In genomic region chr10:119207713-119208552, GRCh38 we compare ENCODE assay signal across 1 cellular context.
TF ChIP-seq lines count a peak whose summit lies in the region.

No MANE protein-coding gene starts in this region.

TF ChIP-seq in H1, 55 proteins besides CTCF, POLR2A, EP300 and RAD21:
- no peak for TF ChIP-seq ZNF274 (IDR thresholded peaks at IDR 0.05; ENCODE audit: borderline replicate concordance, extremely low read depth, low read length)
- TF ChIP-seq SRF (IDR thresholded peaks at IDR 0.05; ENCODE audit: low read depth, low read length) = no peak
- TF ChIP-seq SUZ12 (IDR thresholded peaks at IDR 0.05; ENCODE audit: low read length) = peak; percentile 75
- TF ChIP-seq MAX (IDR thresholded peaks at IDR 0.05) = peak; percentile 49
- no peak for TF ChIP-seq ATF3 (IDR thresholded peaks at IDR 0.05; ENCODE audit: insufficient read depth, low read depth, low read length)
- no peak for TF ChIP-seq SP1 (IDR thresholded peaks at IDR 0.05; ENCODE audit: low read depth, low read length)
- no peak for TF ChIP-seq HDAC6 (IDR thresholded peaks at IDR 0.05; ENCODE audit: low read depth, low read length)
- TF ChIP-seq SIX5 (IDR thresholded peaks at IDR 0.05; ENCODE audit: low read depth, low read length) = no peak
- no peak for TF ChIP-seq GABPA (IDR thresholded peaks at IDR 0.05; ENCODE audit: borderline replicate concordance, insufficient read depth, low read length)
- no peak for TF ChIP-seq CBX8 (IDR thresholded peaks at IDR 0.05; ENCODE audit: borderline replicate concordance, low read depth, low read length)
- no peak for TF ChIP-seq JUN (IDR thresholded peaks at IDR 0.05; ENCODE audit: low read depth, low read length)
- TF ChIP-seq BRCA1 (IDR thresholded peaks at IDR 0.05; ENCODE audit: low read depth, low read length) = no peak
- TF ChIP-seq ASH2L (IDR thresholded peaks at IDR 0.05; ENCODE audit: low read length) = peak; percentile 48
- TF ChIP-seq BACH1 (IDR thresholded peaks at IDR 0.05; ENCODE audit: low read length) = no peak
- no peak for TF ChIP-seq EGR1 (IDR thresholded peaks at IDR 0.05; ENCODE audit: borderline replicate concordance, low read depth, low read length)
- TF ChIP-seq TBP (IDR thresholded peaks at IDR 0.05; ENCODE audit: low read depth, low read length) = 0 out of 2 replicates have a peak, but pooled peaks have one; percentile 5
- TF ChIP-seq CEBPB (IDR thresholded peaks at IDR 0.05; ENCODE audit: low read depth, low read length) = no peak
- TF ChIP-seq JUND (IDR thresholded peaks at IDR 0.05; ENCODE audit: low read length) = no peak
- no peak for TF ChIP-seq TAF1 (IDR thresholded peaks at IDR 0.05; ENCODE audit: low read depth, low read length)
- no peak for TF ChIP-seq RXRA (IDR thresholded peaks at IDR 0.05; ENCODE audit: insufficient read depth, low read depth, low read length)
- TF ChIP-seq CBX5 (IDR thresholded peaks at IDR 0.05; ENCODE audit: low read depth, low read length) = no peak
- TF ChIP-seq USF2 (IDR thresholded peaks at IDR 0.05; ENCODE audit: low read length) = no peak
- no peak for TF ChIP-seq CREB1 (IDR thresholded peaks at IDR 0.05)
- no peak for TF ChIP-seq FOSL1 (IDR thresholded peaks at IDR 0.05; ENCODE audit: insufficient read depth, low read depth, low read length)
- no peak for TF ChIP-seq POU5F1 (IDR thresholded peaks at IDR 0.05; ENCODE audit: low read depth, low read length)
- TF ChIP-seq BCL11A (IDR thresholded peaks at IDR 0.05; ENCODE audit: low read depth in 2 of 2, low read length in 2 of 2) = no peak
- TF ChIP-seq TAF7 (optimal IDR thresholded peaks at IDR 0.05; ENCODE audit: borderline replicate concordance, low read depth, low read length) = no peak
- no peak for TF ChIP-seq RNF2 (IDR thresholded peaks at IDR 0.05; ENCODE audit: borderline replicate concordance, low read depth, low read length, missing control alignments, poor library complexity, severe bottlenecking)
- no peak for TF ChIP-seq TEAD4 (IDR thresholded peaks at IDR 0.05; ENCODE audit: low read depth, low read length)
- peak; percentile 77 to 78; a peak in 3 of 4 replicates for TF ChIP-seq SIN3A (conservative IDR thresholded peaks at IDR 0.05 in 1 of 2, IDR thresholded peaks at IDR 0.05 in 1 of 2; ENCODE audit: low read depth in 1 of 2, low read length in 2 of 2)
- TF ChIP-seq GTF2F1 (IDR thresholded peaks at IDR 0.05; ENCODE audit: borderline replicate concordance, low read depth, low read length) = no peak
- TF ChIP-seq EZH2 (IDR thresholded peaks at IDR 0.05; ENCODE audit: low read depth, low read length, severe bottlenecking) = peak; percentile 63
